15 cellular contexts compared by ENCODE assay signal in genomic region chr3:61983479-61983878, GRCh38.
A peak's percentile ranks its signal among the peaks of the same experiment; 100 is the strongest.
DNase-seq lines count a peak whose midpoint lies in the region; ATAC-seq and TF ChIP-seq lines count a peak whose summit lies in the region.
"Had no signal": no experiment of that assay in that cellular context is flagged by ENCODE, and none has a peak within 500 bp of the region (broad histone marks: within the 10 kb centered on the region; RNA-seq: fewer than 3 reads in every experiment).

No MANE protein-coding gene starts in this region.

- no peak overlapping the region for H3K18ac ChIP-seq in mesenchymal stem cell (ENCODE audit: low read depth in 1 of 2, low read length in 2 of 2)

- peaks cover 53% of the 10 kb centered on the region for H3K4me1 Mint-ChIP-seq in MCF 10A (ENCODE audit: insufficient read depth, unreplicated experiment)
- H3K4me1 Mint-ChIP-seq: CD14-positive monocyte had no signal

- no peak overlapping the region for H2BK12ac ChIP-seq in mesenchymal stem cell (ENCODE audit: low read length in 2 of 2)

- TF ChIP-seq CTCF in mammary epithelial cell (conservative IDR thresholded peaks at IDR 0.05 in 1 of 2, IDR thresholded peaks at IDR 0.05 in 1 of 2; ENCODE audit: extremely low read depth in 1 of 2, insufficient read depth in 1 of 2, low read depth in 1 of 2, low read length in 2 of 2) (no peak), MCF 10A (IDR thresholded peaks at IDR 0.05; ENCODE audit: unreplicated experiment) (no peak)

- BruUV-seq in mammary epithelial cell (replicated peaks; lab: Mats Ljungman, UMichigan) (no TSS peak), MCF 10A (replicated peaks; lab: Mats Ljungman, UMichigan) (no TSS peak)

- ATAC-seq in Right ventricle myocardium superior (ENCODE audit: poor library complexity), result no peak
- ATAC-seq: CD8-positive, alpha-beta T cell had no signal

- H3K36me3 ChIP-seq in mammary epithelial cell (ENCODE audit: insufficient read depth, low read length), result no peaks in the 10 kb centered on the region
- H3K36me3 ChIP-seq in mesenchymal stem cell (ENCODE audit: control insufficient read depth in 1 of 2, insufficient read depth in 2 of 2, low read depth in 1 of 2, low read length in 2 of 2), result no peaks in the 10 kb centered on the region

- H3K9ac ChIP-seq in mammary epithelial cell (ENCODE audit: insufficient read depth, low read length) (no peak overlapping the region), mesenchymal stem cell (ENCODE audit: low read length) (no peak overlapping the region)

- no peak overlapping the region for H2AK5ac ChIP-seq in mesenchymal stem cell (ENCODE audit: low read length, severe bottlenecking)

- H4K8ac ChIP-seq in mesenchymal stem cell (ENCODE audit: low read length), result no peak overlapping the region

- H3K4me1 ChIP-seq in mammary epithelial cell (ENCODE audit: insufficient read depth, low read length) (peaks cover 18% of the 10 kb centered on the region), mesenchymal stem cell (ENCODE audit: control insufficient read depth, insufficient read depth, low read depth, low read length) (peaks cover 7% of the 10 kb centered on the region)

- peaks cover 6% of the 10 kb centered on the region for H3K79me1 ChIP-seq in mesenchymal stem cell (replicated peaks; ENCODE audit: low read length, poor library complexity, severe bottlenecking)

- no peak overlapping the region for H4K91ac ChIP-seq in mesenchymal stem cell (ENCODE audit: low read length)

- H3K14ac ChIP-seq in mesenchymal stem cell (ENCODE audit: low read length in 2 of 2), result no peak overlapping the region

- no peak overlapping the region for H3K4ac ChIP-seq in mesenchymal stem cell (ENCODE audit: low read depth in 1 of 2, low read length in 2 of 2)

- H3K9me3 ChIP-seq in mammary epithelial cell (replicated peaks; ENCODE audit: insufficient read depth, low read length), result no peaks in the 10 kb centered on the region
- H3K9me3 ChIP-seq in mesenchymal stem cell (ENCODE audit: control insufficient read depth, low read length), result no peaks in the 10 kb centered on the region

- no peak overlapping the region for H3K27ac Mint-ChIP-seq in MCF 10A (ENCODE audit: low read depth, unreplicated experiment)
- H3K27ac Mint-ChIP-seq: CD14-positive monocyte; CD8-positive, alpha-beta T cell had no signal

- H3K23ac ChIP-seq in mesenchymal stem cell (ENCODE audit: low read length in 2 of 2), result no peak overlapping the region

- intact Hi-C loops in mammary epithelial cell (cut with micrococcal nuclease), result no loop called here
- intact Hi-C loops in MCF 10A (cut with micrococcal nuclease), result no loop called here
- intact Hi-C loops in Right ventricle myocardium superior (cut with DNase I), result no loop called here

- no peak overlapping the region for H2BK15ac ChIP-seq in mesenchymal stem cell (ENCODE audit: low read depth, poor library complexity, severe bottlenecking)

- in situ Hi-C loops in mammary epithelial cell (cut with MboI; ENCODE audit: low sequenced_read_pairs in 2 of 2), result no loop called here

- H4K20me1 ChIP-seq in mammary epithelial cell (ENCODE audit: insufficient read depth, low read length), result no peaks in the 10 kb centered on the region

- peak overlapping the region; percentile 47 for H3K4me2 ChIP-seq in mammary epithelial cell (ENCODE audit: insufficient read depth, low read depth, low read length)
- no peak overlapping the region for H3K4me2 ChIP-seq in mesenchymal stem cell (ENCODE audit: low read length, poor library complexity, severe bottlenecking)

- no peak overlapping the region for H2AFZ ChIP-seq in mammary epithelial cell (ENCODE audit: low read depth, low read length)
- no peak overlapping the region for H2AFZ ChIP-seq in mesenchymal stem cell (ENCODE audit: low read depth, low read length)

- no peak overlapping the region for H2BK5ac ChIP-seq in mesenchymal stem cell (ENCODE audit: low read depth, low read length, poor library complexity, severe bottlenecking)

- H3K79me2 ChIP-seq in mammary epithelial cell (ENCODE audit: insufficient read depth, low read length), result no peaks in the 10 kb centered on the region

- H3K27me3 Mint-ChIP-seq in MCF 10A (ENCODE audit: insufficient read depth, unreplicated experiment), result no peaks in the 10 kb centered on the region

- H3K4me3 Mint-ChIP-seq in MCF 10A (ENCODE audit: unreplicated experiment), result no peak overlapping the region
- H3K4me3 Mint-ChIP-seq: CD14-positive monocyte; CD8-positive, alpha-beta T cell had no signal

- DNase-seq in mammary epithelial cell, result no peak
- DNase-seq in MCF 10A (ENCODE audit: unreplicated experiment), result no peak
- DNase-seq in glomerular visceral epithelial cell (ENCODE audit: extremely low spot score), result peak; percentile 20
- no peak for DNase-seq in mesenchymal stem cell
- DNase-seq in SHP77 treated with DMSO at 0.1 percent for 48 hours (lab: John Stamatoyannopoulos, UW), result no peak
- no peak for DNase-seq in Right ventricle myocardium superior
- no peak for DNase-seq in activated CD8-positive, alpha-beta memory T cell treated with anti-CD3 and anti-CD28 coated beads, Interleukin-2, amount 50 U/mL, for 48 hours
- DNase-seq: CD8-positive, alpha-beta T cell; COR-L47; DND-41; GF-D8; H7 had no signal

- H3K36me3 Mint-ChIP-seq in MCF 10A (ENCODE audit: insufficient read depth, unreplicated experiment), result no peaks in the 10 kb centered on the region
- H3K36me3 Mint-ChIP-seq: CD14-positive monocyte; CD8-positive, alpha-beta T cell had no signal

- H3K9me3 Mint-ChIP-seq in MCF 10A (ENCODE audit: unreplicated experiment), result no peaks in the 10 kb centered on the region
- H3K9me3 Mint-ChIP-seq: CD8-positive, alpha-beta T cell had no signal

- H2BK120ac ChIP-seq in mesenchymal stem cell (ENCODE audit: low read depth, low read length), result no peak overlapping the region

- POLR2A ChIA-PET in MCF 10A (lab: Yijun Ruan, JAX), result no interaction called here

- H3K27ac ChIP-seq in mammary epithelial cell (ENCODE audit: insufficient read depth, low read depth, low read length) (no peak overlapping the region), mesenchymal stem cell (ENCODE audit: low read length, poor library complexity, severe bottlenecking) (peak overlapping the region; percentile 84)
- H3K27ac ChIP-seq: 22Rv1, HL-60 had no signal

- no peak overlapping the region for H3K4me3 ChIP-seq in mammary epithelial cell (replicated peaks in 1 of 3; ENCODE audit: insufficient read depth in 1 of 3, low read depth in 2 of 3, low read length in 3 of 3)
- H3K4me3 ChIP-seq in mesenchymal stem cell (ENCODE audit: insufficient read depth in 1 of 2, low read depth in 1 of 2, low read length in 2 of 2), result no peak overlapping the region

- CTCF ChIA-PET in mammary epithelial cell (lab: Charles Lee; ENCODE audit: low non-redundant PET) (no interaction called here), MCF 10A (lab: Yijun Ruan, JAX) (no interaction called here)

- H3K27me3 ChIP-seq in mammary epithelial cell (ENCODE audit: insufficient read depth, low read length) (no peaks in the 10 kb centered on the region), mesenchymal stem cell (ENCODE audit: control insufficient read depth in 1 of 2, insufficient read depth in 1 of 2, low read length in 2 of 2) (no peaks in the 10 kb centered on the region)

- dilution Hi-C loops in mammary epithelial cell (cut with HindIII; ENCODE audit: low sequenced_read_pairs), result no loop called here
